12 cellular contexts compared by ENCODE assay signal in the genomic region with DNA sequence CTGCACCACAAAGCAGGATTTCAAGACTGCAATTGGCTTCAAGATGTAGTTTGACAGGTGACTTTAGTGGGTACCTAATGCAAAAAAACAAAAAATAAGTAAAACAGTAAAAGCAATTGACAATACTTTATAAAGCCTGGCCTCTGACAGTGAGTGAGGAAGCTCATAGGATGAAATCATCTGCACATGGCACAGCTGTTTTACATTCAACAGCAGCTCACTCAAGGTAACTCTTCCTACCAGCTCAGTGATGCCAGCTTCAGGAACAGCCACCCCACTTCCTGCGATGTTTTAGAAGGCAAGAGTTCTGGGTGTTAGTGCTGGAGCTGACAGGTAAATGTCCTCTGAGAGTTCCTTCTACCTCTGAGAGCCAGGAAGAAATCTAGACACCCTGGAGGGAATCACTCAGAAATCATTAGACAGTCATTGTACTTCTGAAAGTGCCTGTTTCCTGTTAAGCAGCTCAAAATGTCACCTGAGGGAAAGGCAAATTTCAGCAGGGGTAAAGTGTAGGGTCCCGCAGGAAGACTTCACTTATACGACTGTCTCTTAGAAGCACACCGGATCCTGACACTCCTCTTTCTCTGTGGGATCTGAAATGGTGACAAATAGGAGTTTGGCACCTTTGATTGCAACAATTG.
DNase-seq lines count a peak whose midpoint lies in the region; ATAC-seq lines count a peak whose summit lies in the region.
"Had no signal": no experiment of that assay in that cellular context is flagged by ENCODE, and none has a peak within 500 bp of the region (broad histone marks: within the 10 kb centered on the region; RNA-seq: fewer than 3 reads in every experiment).

No MANE protein-coding gene starts in this region.

- peaks cover 8 to 16% of the 10 kb centered on the region in 2 donors for H3K9me3 ChIP-seq in neuronal stem cell (replicated peaks in 1 of 2; ENCODE audit: control insufficient read depth in 2 of 2, insufficient read depth in 1 of 2, low read depth in 1 of 2, low read length in 2 of 2)
- H3K9me3 ChIP-seq: thoracic aorta had no signal

- no CpG with 5 or more reads among the region's 4 CpGs for WGBS in neuronal stem cell (ENCODE audit: extremely low coverage in 2 of 2, insufficient read length in 2 of 2, insufficient replicate concordance in 1 of 2), 2 donors

- no peak overlapping the region for H3K9ac ChIP-seq in neuronal stem cell (ENCODE audit: low read depth, low read length, poor library complexity)

- no peak overlapping the region for H3K4me2 ChIP-seq in neuronal stem cell (ENCODE audit: insufficient read depth, low read length, poor library complexity, severe bottlenecking)

- peak; percentile 64 for ATAC-seq in GM18867 (IDR thresholded peaks at IDR 0.05; ENCODE audit: unreplicated experiment)
- peak; percentile 92 for ATAC-seq in GM21447 (IDR thresholded peaks at IDR 0.05; ENCODE audit: unreplicated experiment)
- ATAC-seq in HG03097 (IDR thresholded peaks at IDR 0.05; ENCODE audit: low FRiP score, unreplicated experiment) = peak; percentile 62
- ATAC-seq in activated naive CD8-positive, alpha-beta T cell treated with anti-CD3 and anti-CD28 coated beads, Interleukin-2, amount 50 U/mL, for 24 hours = peak; percentile 53

- no peak overlapping the region for H2BK5ac ChIP-seq in neuronal stem cell (ENCODE audit: low read length)

- no peak overlapping the region for H2AK5ac ChIP-seq in neuronal stem cell (ENCODE audit: low read depth, low read length)

- H2BK120ac ChIP-seq in neuronal stem cell (ENCODE audit: low read depth, low read length) = no peak overlapping the region

- H3K36me3 Mint-ChIP-seq in activated naive CD8-positive, alpha-beta T cell treated with anti-CD3 and anti-CD28 coated beads, Interleukin-2, amount 50 U/mL, for 24 hours (ENCODE audit: low read depth) = peaks cover 62% of the 10 kb centered on the region

- H3K4me3 Mint-ChIP-seq in activated naive CD8-positive, alpha-beta T cell treated with anti-CD3 and anti-CD28 coated beads, Interleukin-2, amount 50 U/mL, for 24 hours = no peak overlapping the region

- peaks cover 44% of the 10 kb centered on the region for H3K4me1 Mint-ChIP-seq in activated naive CD8-positive, alpha-beta T cell treated with anti-CD3 and anti-CD28 coated beads, Interleukin-2, amount 50 U/mL, for 24 hours

- H3K23ac ChIP-seq in neuronal stem cell (ENCODE audit: low read depth, low read length, poor library complexity) = no peak overlapping the region

- no peak overlapping the region for H3K18ac ChIP-seq in neuronal stem cell (ENCODE audit: low read length)

- no peaks in the 10 kb centered on the region for H3K27me3 ChIP-seq in neuronal stem cell (ENCODE audit: control insufficient read depth in 3 of 3, insufficient read depth in 3 of 3, low read depth in 1 of 3, low read length in 3 of 3)

- no peak overlapping the region for H4K91ac ChIP-seq in neuronal stem cell (ENCODE audit: low read depth, low read length, poor library complexity)

- no peaks in the 10 kb centered on the region for H3K27me3 Mint-ChIP-seq in activated naive CD8-positive, alpha-beta T cell treated with anti-CD3 and anti-CD28 coated beads, Interleukin-2, amount 50 U/mL, for 24 hours

- no peak overlapping the region for H3K4me3 ChIP-seq in neuronal stem cell (ENCODE audit: low read length in 2 of 2)
- H3K4me3 ChIP-seq: thoracic aorta had no signal

- DNase-seq in activated naive CD8-positive, alpha-beta T cell treated with anti-CD3 and anti-CD28 coated beads, Interleukin-2, amount 50 U/mL, for 24 hours = no peak
- DNase-seq in OCI-M2 (lab: John Stamatoyannopoulos, UW; ENCODE audit: unreplicated experiment) = no peak
- no peak for DNase-seq in GM03348 (ENCODE audit: low spot score)
- DNase-seq in GM19240 (ENCODE audit: insufficient read length, low spot score) = no peak
- DNase-seq in neuronal stem cell (ENCODE audit: low spot score) = no peak
- DNase-seq: activated effector memory CD4-positive, alpha-beta T cell treated with Interleukin-2 at 50 U/mL for 16 hours; DMS79 treated with DMSO at 0.1 percent for 48 hours; effector CD4-positive, alpha-beta T cell had no signal

- H3K4ac ChIP-seq in neuronal stem cell (ENCODE audit: low read length) = no peak overlapping the region

- H2BK15ac ChIP-seq in neuronal stem cell (ENCODE audit: low read length) = no peak overlapping the region

- no peak overlapping the region for H2BK12ac ChIP-seq in neuronal stem cell (ENCODE audit: low read length)

- H2AFZ ChIP-seq in neuronal stem cell (ENCODE audit: low read length) = no peak overlapping the region

- H3K36me3 ChIP-seq in neuronal stem cell (replicated peaks in 1 of 2; ENCODE audit: control insufficient read depth in 2 of 2, insufficient read depth in 2 of 2, low read length in 2 of 2) = peaks cover 0 to 4% of the 10 kb centered on the region in 2 donors
- H3K36me3 ChIP-seq: thoracic aorta had no signal

- H3K79me1 ChIP-seq in neuronal stem cell (ENCODE audit: low read depth, low read length) = no peaks in the 10 kb centered on the region

- no peaks in the 10 kb centered on the region for H3K4me1 ChIP-seq in neuronal stem cell (ENCODE audit: control insufficient read depth in 2 of 2, insufficient read depth in 1 of 2, low read depth in 1 of 2, low read length in 2 of 2)

- H3K9me3 Mint-ChIP-seq in activated naive CD8-positive, alpha-beta T cell treated with anti-CD3 and anti-CD28 coated beads, Interleukin-2, amount 50 U/mL, for 24 hours = peaks cover 21% of the 10 kb centered on the region

- no peak overlapping the region for H3K27ac ChIP-seq in neuronal stem cell (replicated peaks; ENCODE audit: low read length)
- H3K27ac ChIP-seq: thoracic aorta had no signal

- H4K8ac ChIP-seq in neuronal stem cell (ENCODE audit: low read depth, low read length) = no peak overlapping the region

- H3K14ac ChIP-seq in neuronal stem cell (ENCODE audit: low read length) = no peak overlapping the region

- peak overlapping the region; percentile 79 for H3K27ac Mint-ChIP-seq in activated naive CD8-positive, alpha-beta T cell treated with anti-CD3 and anti-CD28 coated beads, Interleukin-2, amount 50 U/mL, for 24 hours
